Comparison of ENCODE assay signal across 27 cellular contexts in genomic region chr6:76120302-76120701, GRCh38. TPM values are rescaled to one million over a fixed set of nuclear protein-coding genes. Genes with fewer than 3 reads are reported as not detected.
"Had no signal": no experiment of that assay in that cellular context is flagged by ENCODE, and none has a peak within 500 bp of the region (broad histone marks: within the 10 kb centered on the region; RNA-seq: fewer than 3 reads in every experiment).

No MANE protein-coding gene starts in this region.

- DNase-seq: activated B cell treated with CpG ODN at 0.5 μM for 24 hours; activated CD4-positive, alpha-beta memory T cell treated with anti-CD3 and anti-CD28 coated beads for 36 hours; activated CD4-positive, alpha-beta T cell treated with anti-CD3 and anti-CD28 coated beads for 1 hour; activated CD4-positive, alpha-beta T cell treated with anti-CD3 and anti-CD28 coated beads, Interleukin-2, amount 10 ng/mL, durations not matched to agents 24 days and 14 days; activated CD8-positive, alpha-beta memory T cell treated with anti-CD3 and anti-CD28 coated beads for 24 hours; activated gamma-delta T cell; activated naive CD4-positive, alpha-beta T cell treated with anti-CD3 and anti-CD28 coated beads, Interleukin-2, amount 10 ng/mL, durations not matched to agents 7 days and 5 days; activated naive CD8-positive, alpha-beta T cell treated with anti-CD3 and anti-CD28 coated beads for 36 hours; activated T-cell treated with anti-CD3 and anti-CD28 coated beads, Interleukin-2, amount 50 U/mL, for 48 hours; anterior cingulate cortex; Karpas-422; MM.1S; NCI-H1105; NCI-H1436; NCI-H1694 treated with DMSO at 0.1 percent for 48 hours; NCI-H2029 treated with DMSO at 0.1 percent for 48 hours; NCI-H345; NCI-H510A; PC-3; SHP77; T-helper 17 cell; T-helper 9 cell had no signal

- H3K27me3 ChIP-seq: SJSA1 had no signal

- H3K27ac ChIP-seq: SJSA1 had no signal

- H3K36me3 ChIP-seq: SJSA1 had no signal

- FAIRE-seq: K562, RCC 7860 had no signal

- H3K4me3 ChIP-seq: K562, SJSA1 had no signal

- H3K9me3 ChIP-seq: SJSA1 had no signal

- H3K4me1 ChIP-seq: SJSA1 had no signal

RNA-seq across cellular contexts. Expression of gene IMPG1, which starts 47.8 kb away (rescaled TPM):
- total RNA-seq: activated B cell treated with CpG ODN at 0.5 μM for 24 hours; activated CD4-positive, alpha-beta memory T cell treated with anti-CD3 and anti-CD28 coated beads for 36 hours; activated CD4-positive, alpha-beta T cell treated with anti-CD3 and anti-CD28 coated beads, Interleukin-2, amount 10 ng/mL, durations not matched to agents 24 days and 14 days; activated naive CD8-positive, alpha-beta T cell treated with anti-CD3 and anti-CD28 coated beads for 36 hours; activated T-helper 17 cell treated with anti-CD3 and anti-CD28 coated beads, Interleukin-2, amount 50 U/mL, for 72 hours; cardiac septum; K562; PC-3; SJSA1; T-helper 17 cell had no signal
- polyA plus RNA-seq: K562 had no signal
